In the genomic region with DNA sequence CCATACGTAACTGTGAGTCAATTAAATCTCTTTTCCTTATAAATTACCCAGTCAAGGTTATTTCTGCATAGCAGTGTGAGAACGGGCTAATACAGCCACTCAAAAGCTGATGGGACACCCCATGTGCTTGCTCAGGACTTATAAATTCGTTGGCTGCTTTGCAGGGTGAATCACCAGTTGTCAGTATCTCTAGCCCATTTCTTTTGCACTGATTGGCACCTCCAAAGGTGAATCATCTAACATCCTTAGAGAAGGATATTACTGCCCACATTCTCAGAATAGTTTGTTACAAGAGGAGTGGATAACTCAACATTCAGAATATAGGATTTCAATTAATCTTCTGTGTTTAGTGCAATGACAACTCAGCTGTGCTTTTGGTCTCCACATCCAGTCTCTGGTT, we compare ENCODE assay signal across 17 cellular contexts.
A peak's percentile ranks its signal among the peaks of the same experiment; 100 is the strongest.
DNase-seq lines count a peak whose midpoint lies in the region; ATAC-seq and TF ChIP-seq lines count a peak whose summit lies in the region.
"Had no signal": no experiment of that assay in that cellular context is flagged by ENCODE, and none has a peak within 500 bp of the region (broad histone marks: within the 10 kb centered on the region; RNA-seq: fewer than 3 reads in every experiment).

No MANE protein-coding gene starts in this region.

- no peak overlapping the region for H3K9ac ChIP-seq in adipocyte (ENCODE audit: low read length)

- H3K27me3 ChIP-seq in A673 (replicated peaks; ENCODE audit: insufficient read depth, low read depth, low read length, poor library complexity) = no peaks in the 10 kb centered on the region
- H3K27me3 ChIP-seq in adipocyte (replicated peaks; ENCODE audit: control insufficient read depth, insufficient read depth, low read length) = no peaks in the 10 kb centered on the region

- H3K9me3 ChIP-seq in A673 (ENCODE audit: low read depth, low read length, poor library complexity, severe bottlenecking) (peaks cover 16% of the 10 kb centered on the region), adipocyte (ENCODE audit: control insufficient read depth, low read length) (peaks cover 20% of the 10 kb centered on the region)

- peak; percentile 40 for DNase-seq in A673 (ENCODE audit: low spot score)
- peak; percentile 68 for DNase-seq in HS-5 (ENCODE audit: low read depth)
- peak; percentile 39 for DNase-seq in adipocyte (ENCODE audit: low read depth)
- peak; percentile 14 for DNase-seq in fibroblast of mammary gland (ENCODE audit: low read depth)
- no peak for DNase-seq in glomerular visceral epithelial cell (ENCODE audit: extremely low spot score)
- DNase-seq: activated CD4-positive, alpha-beta T cell treated with anti-CD3 and anti-CD28 coated beads, Interleukin-2, amount 50 U/mL, for 4 hours; activated T-cell treated with anti-CD3 and anti-CD28 coated beads for 4 hours; CD4-positive, CD25-positive, alpha-beta regulatory T cell; effector CD8-positive, alpha-beta T cell; left colon; mucosa of descending colon; NCI-H1092 treated with DMSO at 0.1 percent for 48 hours; NCI-H774 had no signal

- POLR2A ChIA-PET in A673 (lab: Charles Lee; ENCODE audit: low non-redundant PET) = no interaction called here

- H3K4me1 ChIP-seq in A673 (ENCODE audit: insufficient read depth, low read length, poor library complexity, severe bottlenecking) = peaks cover 5% of the 10 kb centered on the region
- H3K4me1 ChIP-seq in adipocyte (ENCODE audit: control insufficient read depth, insufficient read depth, low read length) = no peaks in the 10 kb centered on the region

- CTCF ChIA-PET in A673 (lab: Charles Lee) = no interaction called here

- no TSS peak for BruUV-seq in A673 (replicated peaks; lab: Mats Ljungman, UMichigan)

- no peaks in the 10 kb centered on the region for H3K36me3 ChIP-seq in A673 (ENCODE audit: insufficient read depth, low read length, poor library complexity, severe bottlenecking)
- H3K36me3 ChIP-seq in adipocyte (ENCODE audit: control insufficient read depth, insufficient read depth, low read length, severe bottlenecking) = no peaks in the 10 kb centered on the region

- no peak for ATAC-seq in HG02973 (IDR thresholded peaks at IDR 0.05; ENCODE audit: unreplicated experiment)
- ATAC-seq in HG03378 (IDR thresholded peaks at IDR 0.05; ENCODE audit: unreplicated experiment) = no peak
- no peak for ATAC-seq in HG03280 (IDR thresholded peaks at IDR 0.05; ENCODE audit: unreplicated experiment)
- ATAC-seq: left colon, mucosa of descending colon, Panc1 had no signal

- H3K4me3 ChIP-seq in A673 (ENCODE audit: low read depth, low read length, poor library complexity, severe bottlenecking) = no peak overlapping the region
- no peak overlapping the region for H3K4me3 ChIP-seq in adipocyte (ENCODE audit: low read length)
- no peak overlapping the region for H3K4me3 ChIP-seq in fibroblast of mammary gland (ENCODE audit: control insufficient read depth, low read depth, low read length)
- H3K4me3 ChIP-seq: mucosa of descending colon had no signal

- TF ChIP-seq CTCF in A673 (conservative IDR thresholded peaks at IDR 0.05; ENCODE audit: low read depth, low read length) (no peak), fibroblast of mammary gland (conservative IDR thresholded peaks at IDR 0.05; ENCODE audit: control insufficient read depth, insufficient read depth, low read depth, low read length) (no peak)

- H3K27ac ChIP-seq in A673 (ENCODE audit: low read depth, low read length, poor library complexity, severe bottlenecking) = no peak overlapping the region

- intact Hi-C loops in A673 (cut with micrococcal nuclease; ENCODE audit: unreplicated experiment) = no loop called here
